8 cellular contexts compared by ENCODE assay signal in genomic region chr12:74111688-74112360, GRCh38.
DNase-seq lines count a peak whose midpoint lies in the region; ATAC-seq lines count a peak whose summit lies in the region.

No MANE protein-coding gene starts in this region.

- in situ Hi-C loops in Caki2 (cut with HindIII; ENCODE audit: low pct_unique_long_range_greater_than_20kb, low sequenced_read_pairs) = no loop called here

- ATAC-seq in GM21717 (IDR thresholded peaks at IDR 0.05; ENCODE audit: unreplicated experiment) = peak; percentile 66
- ATAC-seq in GM19324 (IDR thresholded peaks at IDR 0.05; ENCODE audit: low FRiP score, unreplicated experiment) = no peak
- no peak for ATAC-seq in activated CD4-positive, CD25-positive, alpha-beta regulatory T cell treated with anti-CD3 and anti-CD28 coated beads, Interleukin-2, amount 50 U/mL, for 24 hours

- peak; percentile 12 for DNase-seq in Caki2 (ENCODE audit: low read depth)
- peak; percentile 22 for DNase-seq in RPMI8226
- DNase-seq in inferior parietal cortex (ENCODE audit: extremely low spot score) = peak; percentile 30
- DNase-seq in effector CD8-positive, alpha-beta T cell (lab: John Stamatoyannopoulos, UW) = no peak
- no peak for DNase-seq in SW 1271 (lab: John Stamatoyannopoulos, UW)

Comparison
In these comparisons a context has a peak if more than half of its experiments do, and no peak if none do; other contexts are left out.
1. DNase-seq: peak in Caki2 (single experiment), RPMI8226 (single experiment) and inferior parietal cortex (single experiment); none in effector CD8-positive, alpha-beta T cell (single experiment) and SW 1271 (0 of 2).